Comparison of ENCODE assay signal across 19 cellular contexts in the genomic region with DNA sequence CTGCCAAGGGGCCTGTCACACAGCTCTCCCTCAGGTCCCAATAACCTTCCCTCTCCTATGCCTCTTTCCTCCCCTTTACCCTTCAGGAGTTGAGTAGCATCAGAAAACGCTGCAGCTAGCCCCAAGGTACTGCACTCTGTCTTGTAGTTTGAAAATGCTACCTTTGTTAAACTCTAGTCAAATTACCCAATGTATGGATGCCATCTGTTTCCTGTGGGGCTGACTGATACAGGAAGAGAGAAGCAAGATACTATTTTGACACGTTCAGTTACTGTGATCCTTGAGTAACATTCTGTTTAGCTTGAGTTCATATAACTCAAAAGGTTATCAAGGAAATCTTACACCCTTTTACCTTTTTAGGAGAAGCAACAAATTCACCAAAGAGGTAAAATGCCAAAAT.
DNase-seq lines count a peak whose midpoint lies in the region; ATAC-seq, FAIRE-seq and TF ChIP-seq lines count a peak whose summit lies in the region.
"Had no signal": no experiment of that assay in that cellular context is flagged by ENCODE, and none has a peak within 500 bp of the region (broad histone marks: within the 10 kb centered on the region; RNA-seq: fewer than 3 reads in every experiment).

No MANE protein-coding gene starts in this region.

- DNase-seq in HL-60 (ENCODE audit: low read depth in 1 of 2, low spot score in 1 of 2): peak; percentile 75 to 82
- peak; percentile 90 for DNase-seq in NOMO-1 treated with DMSO at 0.1 percent for 48 hours (lab: John Stamatoyannopoulos, UW; ENCODE audit: unreplicated experiment)
- no peak for DNase-seq in H1 (ENCODE audit: low read depth in 1 of 2, low spot score in 2 of 2)
- DNase-seq in NCI-H1694 treated with DMSO at 0.1 percent for 48 hours (lab: John Stamatoyannopoulos, UW): no peak
- no peak for DNase-seq in GM12891 (ENCODE audit: insufficient read length, low spot score)
- DNase-seq: DMS79 treated with DMSO at 0.1 percent for 48 hours, HCEC 1CT, NCI-H1048, NCI-H1436, NCI-H2029, NCI-H2171, NCI-H526, SHP77, T-helper 1 cell had no signal

- H2BK15ac ChIP-seq in H1 (ENCODE audit: low read length): no peak overlapping the region

- no peak for TF ChIP-seq CTCF in HL-60 (IDR thresholded peaks at IDR 0.05; ENCODE audit: insufficient read depth, low read length)
- TF ChIP-seq CTCF in H1 (IDR thresholded peaks at IDR 0.05; ENCODE audit: control extremely low read depth in 1 of 3, insufficient read depth in 1 of 3, low read depth in 1 of 3, low read length in 3 of 3): no peak

- H4K5ac ChIP-seq in H1 (ENCODE audit: insufficient read length, low read depth, low read length): no peak overlapping the region

- POLR2A ChIA-PET in H1 (lab: Charles Lee; ENCODE audit: partially characterized antibody): no interaction called here

- ATAC-seq in HG02973 (IDR thresholded peaks at IDR 0.05; ENCODE audit: unreplicated experiment) (no peak), HG03565 (IDR thresholded peaks at IDR 0.05; ENCODE audit: unreplicated experiment) (no peak)

- H2BK20ac ChIP-seq in H1 (ENCODE audit: low read length): peak overlapping the region; percentile 23; the same call in 1 of the 2 replicates

- no peaks in the 10 kb centered on the region for H3K23me2 ChIP-seq in H1 (ENCODE audit: low read depth, low read length)

- H2AFZ ChIP-seq in H1 (ENCODE audit: low read length): no peak overlapping the region

- FAIRE-seq in H1 (lab: Jason Lieb, UNC): no peak
- FAIRE-seq in GM12891 (lab: Jason Lieb, UNC): no peak

- no peak overlapping the region for H2BK120ac ChIP-seq in H1 (replicated peaks; ENCODE audit: low read depth, low read length)

- H3K56ac ChIP-seq in H1 (replicated peaks; ENCODE audit: insufficient read length, low read depth, low read length): no peak overlapping the region

- TF ChIP-seq POLR2A in H1 (IDR thresholded peaks at IDR 0.05; ENCODE audit: control extremely low read depth in 1 of 2, low read depth in 2 of 2, low read length in 2 of 2) (no peak), GM12891 (IDR thresholded peaks at IDR 0.05; ENCODE audit: low read depth, low read length) (no peak)

- H4K20me1 ChIP-seq in BLaER1: no peaks in the 10 kb centered on the region
- H4K20me1 ChIP-seq in H1 (replicated peaks in 1 of 2; ENCODE audit: control insufficient read depth in 1 of 2, insufficient read depth in 2 of 2, low read length in 2 of 2): no peaks in the 10 kb centered on the region

- peaks cover 26% of the 10 kb centered on the region for H3K4me1 ChIP-seq in BLaER1
- H3K4me1 ChIP-seq in H1 (replicated peaks in 1 of 4; ENCODE audit: control insufficient read depth in 3 of 4, insufficient read depth in 4 of 4, low read length in 3 of 4): peaks cover 0 to 3% (median 1%) of the 10 kb centered on the region in 4 experiments; a peak in 4 of 7 replicates

- H3K36me3 ChIP-seq in BLaER1 (no peaks in the 10 kb centered on the region), H1 (ENCODE audit: control insufficient read depth in 2 of 4, insufficient read depth in 4 of 4, low read length in 3 of 4) (no peaks in the 10 kb centered on the region)

- no peak overlapping the region for H4K8ac ChIP-seq in H1 (ENCODE audit: extremely low read depth, insufficient read depth, low read length)

- no peak overlapping the region for H2BK5ac ChIP-seq in H1 (ENCODE audit: low read depth, low read length)

- H3K14ac ChIP-seq in H1 (ENCODE audit: insufficient read length): no peak overlapping the region

- H3K79me1 ChIP-seq in H1 (ENCODE audit: low read depth, low read length): no peaks in the 10 kb centered on the region

- WGBS in H1 (ENCODE audit: extremely low coverage in 1 of 2, insufficient coverage in 1 of 2, insufficient read length in 1 of 2, insufficient replicate concordance in 2 of 2, low coverage in 1 of 2, low lambda C conversion rate in 2 of 2, missing lambda C conversion rate in 1 of 2), 2 experiments: 92% methylated on average over 2 of the region's 2 CpGs; no CpG with 5 or more reads in 1 of the 2 experiments

- H3K18ac ChIP-seq in H1 (ENCODE audit: extremely low read depth, low read length): no peak overlapping the region

- CTCF ChIA-PET in H1 (lab: Charles Lee; ENCODE audit: partially characterized antibody): interaction anchor here (0.6 to 2.7 kb wide), 5 partner anchors 10 to 1906 kb away, joined by 3 to 17 read pairs (median 3); no protein-coding TSS in a partner anchor

- no peak overlapping the region for H3K4me3 ChIP-seq in BLaER1
- H3K4me3 ChIP-seq in HL-60 (replicated peaks; ENCODE audit: insufficient read depth, low read length): no peak overlapping the region
- no peak overlapping the region for H3K4me3 ChIP-seq in H1 (ENCODE audit: extremely low read depth in 1 of 4, insufficient read depth in 2 of 4, low read depth in 3 of 4, low read length in 4 of 4)
- H3K4me3 ChIP-seq: SK-N-MC had no signal

- no peaks in the 10 kb centered on the region for H3K27me3 ChIP-seq in BLaER1
- no peaks in the 10 kb centered on the region for H3K27me3 ChIP-seq in HL-60 (ENCODE audit: insufficient read depth, poor library complexity, severe bottlenecking)
- H3K27me3 ChIP-seq in H1 (replicated peaks in 1 of 4; ENCODE audit: control insufficient read depth in 3 of 4, extremely low read depth in 1 of 4, insufficient read depth in 3 of 4, low read length in 3 of 4): no peaks in the 10 kb centered on the region

- TF ChIP-seq RAD21 in H1 (IDR thresholded peaks at IDR 0.05 in 1 of 2, conservative IDR thresholded peaks at IDR 0.05 in 1 of 2; ENCODE audit: low read depth in 2 of 2, low read length in 2 of 2): no peak

- 0 out of 2 replicates have a peak overlapping the region, but pooled peaks have one; percentile 7 for H2BK12ac ChIP-seq in H1 (ENCODE audit: low read depth, low read length)

- no peak overlapping the region for H3K23ac ChIP-seq in H1 (ENCODE audit: insufficient read length)

- H3K27ac ChIP-seq in BLaER1 (peak overlapping the region; percentile 31; the same call in 1 of the 2 replicates), HL-60 (replicated peaks) (peak overlapping the region; percentile 87), H1 (ENCODE audit: low read depth, low read length) (no peak overlapping the region)
- H3K27ac ChIP-seq: C4-2B, SK-N-MC had no signal

- no peak for TF ChIP-seq EP300 in H1 (IDR thresholded peaks at IDR 0.05; ENCODE audit: borderline replicate concordance in 1 of 2, low read depth in 2 of 2, low read length in 2 of 2)

- H3K4me2 ChIP-seq in BLaER1: peak overlapping the region; percentile 61
- H3K4me2 ChIP-seq in H1 (ENCODE audit: insufficient read depth in 1 of 2, low read depth in 2 of 2, low read length in 2 of 2): no peak overlapping the region

- no peaks in the 10 kb centered on the region for H3K79me2 ChIP-seq in H1 (ENCODE audit: control insufficient read depth in 1 of 2, insufficient read depth in 2 of 2, low read length in 2 of 2)

- no peak overlapping the region for H3K4ac ChIP-seq in H1 (replicated peaks; ENCODE audit: insufficient read length, low read depth, low read length)

- no peak overlapping the region for H4K91ac ChIP-seq in H1 (replicated peaks; ENCODE audit: insufficient read length, low read length)

- no peaks in the 10 kb centered on the region for H3K9me3 ChIP-seq in BLaER1
- H3K9me3 ChIP-seq in H1 (ENCODE audit: insufficient read depth in 2 of 2, low read depth in 1 of 2, low read length in 1 of 2): no peaks in the 10 kb centered on the region

- H3K9ac ChIP-seq in BLaER1: no peak overlapping the region
- no peak overlapping the region for H3K9ac ChIP-seq in H1 (replicated peaks in 1 of 4; ENCODE audit: extremely low read depth in 1 of 4, low read depth in 3 of 4, low read length in 3 of 4)

- H2AK5ac ChIP-seq in H1 (ENCODE audit: low read depth, low read length): no peak overlapping the region

TF ChIP-seq in H1, 55 proteins besides CTCF, POLR2A, EP300 and RAD21 (continues in another document):
- TF ChIP-seq BRCA1 (IDR thresholded peaks at IDR 0.05; ENCODE audit: low read depth, low read length) (no peak), GTF2F1 (IDR thresholded peaks at IDR 0.05; ENCODE audit: borderline replicate concordance, low read depth, low read length) (no peak), SP4 (IDR thresholded peaks at IDR 0.05; ENCODE audit: low read length) (no peak), KDM4A (IDR thresholded peaks at IDR 0.05; ENCODE audit: low read depth, low read length, severe bottlenecking) (no peak), RXRA (IDR thresholded peaks at IDR 0.05; ENCODE audit: insufficient read depth, low read depth, low read length) (no peak), SIRT6 (IDR thresholded peaks at IDR 0.05; ENCODE audit: low read length) (no peak), MAFK (IDR thresholded peaks at IDR 0.05; ENCODE audit: low read depth, low read length) (no peak), CTBP2 (IDR thresholded peaks at IDR 0.05; ENCODE audit: borderline replicate concordance, insufficient read depth, insufficient read length, low read length) (no peak), TBP (IDR thresholded peaks at IDR 0.05; ENCODE audit: low read depth, low read length) (no peak), KDM1A (IDR thresholded peaks at IDR 0.05; ENCODE audit: borderline replicate concordance, low read length) (no peak), YY1 (IDR thresholded peaks at IDR 0.05; ENCODE audit: low read depth, low read length) (no peak), CHD2 (IDR thresholded peaks at IDR 0.05; ENCODE audit: low read length) (no peak), SP1 (IDR thresholded peaks at IDR 0.05; ENCODE audit: low read depth, low read length) (no peak)

TF ChIP-seq in GM12891, 5 proteins besides CTCF, POLR2A, EP300 and RAD21:
- TF ChIP-seq TAF1 (IDR thresholded peaks at IDR 0.05; ENCODE audit: low read depth, low read length) (no peak), PAX5 (IDR thresholded peaks at IDR 0.05; ENCODE audit: insufficient read depth, low read length, severe bottlenecking) (no peak), POU2F2 (IDR thresholded peaks at IDR 0.05; ENCODE audit: low read depth, low read length) (no peak), POLR2AphosphoS5 (IDR thresholded peaks at IDR 0.05; ENCODE audit: low read depth, low read length) (no peak), SPI1 (IDR thresholded peaks at IDR 0.05; ENCODE audit: low read depth, low read length) (no peak)

Comparison
In these comparisons a context has a peak if more than half of its experiments do, and no peak if none do; other contexts are left out.
1. DNase-seq: peak in HL-60 (2 of 2) and NOMO-1 treated with DMSO at 0.1 percent for 48 hours (single experiment); none in H1 (0 of 2), NCI-H1694 treated with DMSO at 0.1 percent for 48 hours (single experiment) and GM12891 (single experiment).